25 cellular contexts compared by ENCODE assay signal in the genomic region with DNA sequence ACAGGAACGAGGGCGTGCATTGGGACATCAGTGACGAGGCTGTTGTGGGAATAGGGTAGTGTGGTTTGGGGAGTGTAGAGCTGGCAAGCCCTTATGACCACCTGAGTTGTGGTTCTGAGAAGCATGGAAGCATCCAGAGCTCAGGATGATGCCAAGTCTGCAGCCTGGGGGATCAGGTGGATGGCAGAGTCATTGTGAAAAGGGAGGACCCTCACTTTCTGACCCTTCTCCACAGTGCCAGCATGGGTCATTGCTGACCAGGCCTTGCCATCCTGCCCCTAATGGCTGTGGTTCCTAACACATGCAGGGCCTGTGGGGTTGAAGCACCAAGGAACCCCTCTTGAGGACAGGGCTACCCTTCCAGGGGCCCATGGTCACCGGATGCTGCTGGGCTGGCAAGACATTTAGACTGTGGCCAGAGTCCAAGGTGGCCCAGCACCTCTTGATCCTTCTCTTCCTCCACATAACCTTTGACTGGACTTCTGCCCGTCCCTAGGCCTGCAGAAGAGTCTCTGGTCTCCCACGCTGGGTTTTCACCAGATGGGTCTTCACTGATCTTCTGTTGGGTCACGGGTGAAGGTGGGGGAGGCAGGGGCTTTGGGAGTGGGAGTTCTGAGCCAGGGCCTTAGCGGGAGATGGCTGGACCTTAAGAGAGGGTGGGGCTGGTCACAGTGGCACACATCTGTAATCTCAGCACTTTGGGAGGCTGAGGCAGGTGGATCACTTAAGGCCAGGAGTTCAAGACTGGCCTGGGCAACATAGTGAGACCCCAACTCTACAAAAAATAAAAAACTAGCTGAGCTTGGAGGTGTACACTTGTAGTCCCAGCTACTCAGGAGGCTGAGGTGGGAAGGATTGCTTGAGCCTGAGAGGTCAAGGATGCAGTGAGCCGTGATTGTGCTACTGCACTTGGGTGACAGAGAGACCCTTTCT. TPM values are rescaled to one million over a fixed set of nuclear protein-coding genes. Genes with fewer than 3 reads are reported as not detected.
DNase-seq lines count a peak whose midpoint lies in the region; ATAC-seq and TF ChIP-seq lines count a peak whose summit lies in the region.
"Had no signal": no experiment of that assay in that cellular context is flagged by ENCODE, and none has a peak within 500 bp of the region (broad histone marks: within the 10 kb centered on the region; RNA-seq: fewer than 3 reads in every experiment).

No MANE protein-coding gene starts in this region.

- intact Hi-C loops in activated naive CD4-positive, alpha-beta T cell treated with anti-CD3 and anti-CD28 coated beads for 36 hours (cut with micrococcal nuclease) = no loop called here

- H3K4me2 ChIP-seq in neural progenitor cell = no peak overlapping the region

- H4K20me1 ChIP-seq in neural progenitor cell (ENCODE audit: low read depth) = no peaks in the 10 kb centered on the region

- H3K9ac ChIP-seq in neural progenitor cell = no peak overlapping the region

- H3K36me3 ChIP-seq in HEK293 (ENCODE audit: control insufficient read depth in 2 of 2, insufficient read depth in 1 of 2, low read length in 2 of 2) = no peaks in the 10 kb centered on the region
- H3K36me3 ChIP-seq in neural progenitor cell = no peaks in the 10 kb centered on the region
- H3K36me3 ChIP-seq: cardiac muscle cell, uterus had no signal

- no peaks in the 10 kb centered on the region for H3K27me3 Mint-ChIP-seq in activated naive CD4-positive, alpha-beta T cell treated with anti-CD3 and anti-CD28 coated beads for 36 hours (ENCODE audit: low read depth)
- no peaks in the 10 kb centered on the region for H3K27me3 Mint-ChIP-seq in central memory CD8-positive, alpha-beta T cell
- peaks cover 23% of the 10 kb centered on the region for H3K27me3 Mint-ChIP-seq in neural progenitor cell (ENCODE audit: insufficient read depth, low read depth)

- no peaks in the 10 kb centered on the region for H3K9me3 ChIP-seq in HEK293 (ENCODE audit: control insufficient read depth, insufficient read depth, low read depth, low read length)
- H3K9me3 ChIP-seq in neural progenitor cell (ENCODE audit: low read depth) = no peaks in the 10 kb centered on the region
- H3K9me3 ChIP-seq: mucosa of descending colon, uterus had no signal

- no peak for DNase-seq in activated naive CD4-positive, alpha-beta T cell treated with anti-CD3 and anti-CD28 coated beads for 36 hours
- DNase-seq in activated naive CD4-positive, alpha-beta T cell treated with anti-CD3 and anti-CD28 coated beads, Interleukin-2, amount 50 U/mL, for 16 hours = no peak
- DNase-seq in central memory CD8-positive, alpha-beta T cell (ENCODE audit: low spot score in 2 of 2) = no peak
- no peak for DNase-seq in neural progenitor cell (ENCODE audit: low spot score)
- DNase-seq: activated CD4-positive, CD25-positive, alpha-beta regulatory T cell treated with anti-CD3 and anti-CD28 coated beads, Interleukin-2, amount 50 U/mL, for 72 hours; COR-L47; foreskin melanocyte; H9; left cardiac atrium; NCI-H1417; NCI-H774; OCI-M1; SHP77; stimulated activated CD4-positive, alpha-beta T cell treated with anti-CD3 and anti-CD28 coated beads, Interleukin-4, amount 100 ng/mL, for 1 hour; substantia nigra; uterus had no signal

- H3K4me3 ChIP-seq in HEK293 (ENCODE audit: low read depth, low read length) (no peak overlapping the region), neural progenitor cell (no peak overlapping the region)
- H3K4me3 ChIP-seq: cardiac muscle cell, mucosa of descending colon had no signal

- H3K4me1 Mint-ChIP-seq in activated naive CD4-positive, alpha-beta T cell treated with anti-CD3 and anti-CD28 coated beads for 36 hours (ENCODE audit: low read depth) = peaks cover 29% of the 10 kb centered on the region
- H3K4me1 Mint-ChIP-seq in central memory CD8-positive, alpha-beta T cell = peaks cover 25% of the 10 kb centered on the region
- H3K4me1 Mint-ChIP-seq in neural progenitor cell = peaks cover 11% of the 10 kb centered on the region

- H3K27ac ChIP-seq in HEK293 (ENCODE audit: extremely low read depth, low read depth, low read length) (no peak overlapping the region), neural progenitor cell (no peak overlapping the region)
- H3K27ac ChIP-seq: cardiac muscle cell, uterus had no signal

- H3K27me3 ChIP-seq in neural progenitor cell = peaks cover 35% of the 10 kb centered on the region
- H3K27me3 ChIP-seq: cardiac muscle cell, uterus had no signal

- CTCF ChIA-PET in activated naive CD4-positive, alpha-beta T cell treated with anti-CD3 and anti-CD28 coated beads for 36 hours (lab: Charles Lee) = interaction anchor here (0.6 to 4.4 kb wide), 6 partner anchors 19 to 1175 kb away, joined by 3 to 24 read pairs (median 6); a partner anchor contains a TSS
- CTCF ChIA-PET in HEK293 (lab: Yijun Ruan, JAX) = interaction anchor here (0.6 kb wide), 2 partner anchors 86 to 110 kb away, joined by 3 read pairs; no protein-coding TSS in a partner anchor

- H3K9me3 Mint-ChIP-seq in activated naive CD4-positive, alpha-beta T cell treated with anti-CD3 and anti-CD28 coated beads for 36 hours = no peaks in the 10 kb centered on the region
- H3K9me3 Mint-ChIP-seq in central memory CD8-positive, alpha-beta T cell = no peaks in the 10 kb centered on the region
- H3K9me3 Mint-ChIP-seq in neural progenitor cell = peaks cover 3% of the 10 kb centered on the region
- H3K9me3 Mint-ChIP-seq: H9 had no signal

- no peak for TF ChIP-seq CTCF in HEK293 (tag by site-specific recombination; IDR thresholded peaks at IDR 0.05)
- no peak for TF ChIP-seq CTCF in neural progenitor cell (IDR thresholded peaks at IDR 0.05)

- peaks cover 2% of the 10 kb centered on the region for H3K36me3 Mint-ChIP-seq in activated naive CD4-positive, alpha-beta T cell treated with anti-CD3 and anti-CD28 coated beads for 36 hours (ENCODE audit: low read depth)
- peaks cover 25% of the 10 kb centered on the region for H3K36me3 Mint-ChIP-seq in central memory CD8-positive, alpha-beta T cell (ENCODE audit: insufficient read depth)
- no peaks in the 10 kb centered on the region for H3K36me3 Mint-ChIP-seq in neural progenitor cell

- no peak overlapping the region for H3K27ac Mint-ChIP-seq in activated naive CD4-positive, alpha-beta T cell treated with anti-CD3 and anti-CD28 coated beads for 36 hours
- peak overlapping the region; percentile 53 for H3K27ac Mint-ChIP-seq in central memory CD8-positive, alpha-beta T cell (ENCODE audit: low read depth)
- H3K27ac Mint-ChIP-seq in neural progenitor cell = no peak overlapping the region
- H3K27ac Mint-ChIP-seq: H9 had no signal

- peaks cover 11% of the 10 kb centered on the region for H3F3A ChIP-seq in neural progenitor cell (ENCODE audit: low read depth)

- ATAC-seq in central memory CD8-positive, alpha-beta T cell (replicated peaks; ENCODE audit: extremely low read depth, poor library complexity, severe bottlenecking) = no peak
- ATAC-seq in GM18511 (IDR thresholded peaks at IDR 0.05; ENCODE audit: unreplicated experiment) (no peak), GM21825 (IDR thresholded peaks at IDR 0.05; ENCODE audit: unreplicated experiment) (no peak), GM18909 (IDR thresholded peaks at IDR 0.05; ENCODE audit: poor library complexity, unreplicated experiment) (no peak)
- ATAC-seq: left cardiac atrium, mucosa of descending colon had no signal

- POLR2A ChIA-PET in HEK293 (lab: Yijun Ruan, JAX) = interaction anchor here (0.6 to 0.7 kb wide), 2 partner anchors 20 to 710 kb away, joined by 3 to 6 read pairs; no protein-coding TSS in a partner anchor

- no peaks in the 10 kb centered on the region for H3K79me2 ChIP-seq in neural progenitor cell (ENCODE audit: low read depth)

- 0 out of 2 replicates have a peak, but pooled peaks cover 2% of the 10 kb centered on the region for H3K4me1 ChIP-seq in HEK293 (ENCODE audit: control insufficient read depth, insufficient read depth, low read length)
- H3K4me1 ChIP-seq in neural progenitor cell = peaks cover 4% of the 10 kb centered on the region

- H2AFZ ChIP-seq in neural progenitor cell (replicated peaks) = no peak overlapping the region

- H3K4me3 Mint-ChIP-seq in activated naive CD4-positive, alpha-beta T cell treated with anti-CD3 and anti-CD28 coated beads for 36 hours = peak overlapping the region; percentile 18
- H3K4me3 Mint-ChIP-seq in central memory CD8-positive, alpha-beta T cell = peak overlapping the region; percentile 99
- peak overlapping the region; percentile 62 for H3K4me3 Mint-ChIP-seq in neural progenitor cell

TF ChIP-seq in HEK293, 187 proteins besides CTCF, POLR2A, EP300 and RAD21 (continues in another document):
- no peak for TF ChIP-seq KLF7 (tag by site-specific recombination; IDR thresholded peaks at IDR 0.05; ENCODE audit: borderline replicate concordance)
- no peak for TF ChIP-seq ZNF350 (tag by site-specific recombination; IDR thresholded peaks at IDR 0.05)

RNA-seq across cellular contexts. Expression of a gene that starts 2.0 kb away (rescaled TPM):
- total RNA-seq in activated naive CD4-positive, alpha-beta T cell treated with anti-CD3 and anti-CD28 coated beads for 36 hours = 1 to 10 TPM; 4.2 to 5.4 TPM
- 3.8 and 11.7 TPM in 2 replicates for total RNA-seq in neural progenitor cell (ENCODE audit: low replicate concordance)

RNA-seq across cellular contexts. Expression of a gene that starts 7.3 kb away (rescaled TPM):
- under 1 TPM; 0.21 to 0.35 TPM for total RNA-seq in activated naive CD4-positive, alpha-beta T cell treated with anti-CD3 and anti-CD28 coated beads for 36 hours
- total RNA-seq in neural progenitor cell (ENCODE audit: low replicate concordance) = 1.5 and 5.4 TPM in 2 replicates
- total RNA-seq: LHCN-M2; skeletal muscle tissue; T-helper 1 cell treated with Interleukin-12 subunit alpha and Interleukin-12 subunit beta and Interleukin-4 antibody, amounts not matched to agents 30 ng/mL and 1 ng/mL, for 36 hours had no signal

RNA-seq across cellular contexts. Expression of a gene that starts 21.1 kb away (rescaled TPM):
- total RNA-seq in activated naive CD4-positive, alpha-beta T cell treated with anti-CD3 and anti-CD28 coated beads for 36 hours = 10 to 100 TPM; 79.4 to 83.4 TPM
- total RNA-seq in neural progenitor cell (ENCODE audit: low replicate concordance) = 5.6 and 13.7 TPM in 2 replicates

Comparison
In these comparisons a context has a peak if more than half of its experiments do, and no peak if none do; other contexts are left out.
1. H3K4me3 Mint-ChIP-seq: peak in every context shown above with its lines; median percentile 99 in central memory CD8-positive, alpha-beta T cell; 62 in neural progenitor cell; 18 in activated naive CD4-positive, alpha-beta T cell treated with anti-CD3 and anti-CD28 coated beads for 36 hours.